Comparison of ENCODE assay signal across 15 cellular contexts in the genomic region with DNA sequence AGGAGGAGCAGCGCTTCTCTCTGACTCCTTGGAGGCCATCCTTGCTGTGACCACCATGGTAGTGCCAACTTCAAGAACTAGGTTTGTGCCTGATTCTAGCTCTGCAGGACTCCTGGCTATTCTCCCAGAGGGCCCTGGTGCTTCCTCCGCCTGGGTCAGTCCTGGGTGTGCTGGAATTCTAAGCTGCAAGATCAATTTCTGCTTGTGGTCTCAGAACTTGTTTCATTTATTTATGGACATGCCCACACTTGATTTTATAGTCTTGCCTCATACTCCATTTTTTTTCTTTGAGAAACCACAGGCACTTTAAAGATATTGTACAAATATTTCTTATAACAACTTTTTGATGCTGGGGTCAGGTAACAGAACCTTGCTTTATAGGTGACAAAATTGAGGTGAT.
"Had no signal": no experiment of that assay in that cellular context is flagged by ENCODE, and none has a peak within 500 bp of the region (broad histone marks: within the 10 kb centered on the region; RNA-seq: fewer than 3 reads in every experiment).

No MANE protein-coding gene starts in this region.

- H3K27ac ChIP-seq: coronary artery, heart right ventricle, lower lobe of right lung, neural progenitor cell, pancreas, thyroid gland had no signal

- DNase-seq: activated CD4-positive, alpha-beta T cell treated with anti-CD3 and anti-CD28 coated beads, Interleukin-2, amount 10 ng/mL, durations not matched to agents 7 days and 5 days; activated CD8-positive, alpha-beta memory T cell treated with anti-CD3 and anti-CD28 coated beads for 24 hours; activated gamma-delta T cell treated with Interleukin-2 at 50 U/mL for 16 hours; anterior cingulate cortex; heart right ventricle; left colon; lower lobe of right lung; midbrain; naive B cell; pancreas; thyroid gland had no signal

- H3K9me3 ChIP-seq: heart right ventricle, lower lobe of right lung, pancreas, thyroid gland had no signal

- H3K27me3 ChIP-seq: heart right ventricle, neural progenitor cell, pancreas, thyroid gland had no signal

- H3K4me2 ChIP-seq: neural progenitor cell had no signal

- H3K36me3 ChIP-seq: heart right ventricle, lower lobe of right lung, neural progenitor cell, pancreas, thyroid gland had no signal

- ATAC-seq: heart right ventricle, left colon, lower lobe of right lung, pancreas had no signal

- H3K9ac ChIP-seq: neural progenitor cell had no signal

- H3K9me3 Mint-ChIP-seq: activated CD4-positive, alpha-beta T cell treated with anti-CD3 and anti-CD28 coated beads, Interleukin-2, amount 10 ng/mL, durations not matched to agents 7 days and 5 days; neural progenitor cell; stimulated activated effector memory CD8-positive, alpha-beta T cell treated with anti-CD3 and anti-CD28 coated beads, Interleukin-12 subunit alpha, Interleukin-12 subunit beta, amount 100 ng/mL, for 72 hours had no signal

- H3K4me1 ChIP-seq: pancreas had no signal

- H3K27ac Mint-ChIP-seq: activated CD4-positive, alpha-beta T cell treated with anti-CD3 and anti-CD28 coated beads, Interleukin-2, amount 10 ng/mL, durations not matched to agents 7 days and 5 days; activated naive CD8-positive, alpha-beta T cell; stimulated activated effector memory CD8-positive, alpha-beta T cell treated with anti-CD3 and anti-CD28 coated beads, Interleukin-12 subunit alpha, Interleukin-12 subunit beta, amount 100 ng/mL, for 72 hours had no signal

- H2AFZ ChIP-seq: neural progenitor cell had no signal

- H3K27me3 Mint-ChIP-seq: activated CD4-positive, alpha-beta T cell treated with anti-CD3 and anti-CD28 coated beads, Interleukin-2, amount 10 ng/mL, durations not matched to agents 7 days and 5 days had no signal

- H3K36me3 Mint-ChIP-seq: activated naive CD8-positive, alpha-beta T cell; naive B cell; neural progenitor cell; stimulated activated effector memory CD8-positive, alpha-beta T cell treated with anti-CD3 and anti-CD28 coated beads, Interleukin-12 subunit alpha, Interleukin-12 subunit beta, amount 100 ng/mL, for 72 hours had no signal

- H3K4me3 ChIP-seq: coronary artery, heart right ventricle, lower lobe of right lung, neural progenitor cell, pancreas, thyroid gland had no signal

- H3K4me3 Mint-ChIP-seq: activated CD4-positive, alpha-beta T cell treated with anti-CD3 and anti-CD28 coated beads, Interleukin-2, amount 10 ng/mL, durations not matched to agents 7 days and 5 days; activated naive CD8-positive, alpha-beta T cell; neural progenitor cell; stimulated activated effector memory CD8-positive, alpha-beta T cell treated with anti-CD3 and anti-CD28 coated beads, Interleukin-12 subunit alpha, Interleukin-12 subunit beta, amount 100 ng/mL, for 72 hours had no signal
